10 cellular contexts compared by ENCODE assay signal in genomic region chr10:84195044-84195830, GRCh38. TPM values are rescaled to one million over a fixed set of nuclear protein-coding genes. Genes with fewer than 3 reads are reported as not detected.
DNase-seq lines count a peak whose midpoint lies in the region; ATAC-seq and TF ChIP-seq lines count a peak whose summit lies in the region.
"Had no signal": no experiment of that assay in that cellular context is flagged by ENCODE, and none has a peak within 500 bp of the region (broad histone marks: within the 10 kb centered on the region; RNA-seq: fewer than 3 reads in every experiment).

No MANE protein-coding gene starts in this region.

- TF ChIP-seq POLR2A in breast epithelium (IDR thresholded peaks at IDR 0.05): no peak

- H3K27ac ChIP-seq in breast epithelium (no peak overlapping the region), tibial artery (no peak overlapping the region)
- H3K27ac ChIP-seq: tibial nerve had no signal

- H3K4me1 ChIP-seq in breast epithelium (peaks cover 0 to 11% of the 10 kb centered on the region in 2 donors), tibial artery (peaks cover 0 to 17% (median 12%) of the 10 kb centered on the region in 4 donors)

- intact Hi-C loops in breast epithelium (cut with DNase I; ENCODE audit: low total_unique reads): no loop called here
- intact Hi-C loops in MCF 10A (cut with micrococcal nuclease): no loop called here
- intact Hi-C loops in activated T-helper 2 cell treated with anti-CD3 and anti-CD28 coated beads, Interferon-gamma antibody, Interleukin-2, Interleukin-4, amounts not matched to agents 10 μg/mL and 5 μg/mL and 100 μg/mL, durations not matched to agents 14 hours and 24 hours and 36 hours (cut with micrococcal nuclease): no loop called here
- intact Hi-C loops in tibial artery (cut with DNase I; ENCODE audit: low total_unique reads): no loop called here

- no peaks in the 10 kb centered on the region for H3K36me3 ChIP-seq in breast epithelium
- H3K36me3 ChIP-seq in tibial artery: no peaks in the 10 kb centered on the region
- H3K36me3 ChIP-seq: tibial nerve had no signal

- H3K4me3 Mint-ChIP-seq in MCF 10A (ENCODE audit: unreplicated experiment) (no peak overlapping the region), memory B cell (peak overlapping the region; percentile 70)
- peak overlapping the region; percentile 19 for H3K4me3 Mint-ChIP-seq in activated T-helper 2 cell treated with anti-CD3 and anti-CD28 coated beads, Interferon-gamma antibody, Interleukin-2, Interleukin-4, amounts not matched to agents 10 μg/mL and 5 μg/mL and 100 μg/mL, durations not matched to agents 14 hours and 24 hours and 36 hours (ENCODE audit: low read depth)
- H3K4me3 Mint-ChIP-seq: dendritic cell treated with granulocyte-macrophage colony-stimulating factor and Interleukin-4, amounts not matched to agents 40 ng/mL and 50 ng/mL, for 4 days had no signal

- H3K9me3 Mint-ChIP-seq in MCF 10A (ENCODE audit: unreplicated experiment) (no peaks in the 10 kb centered on the region), memory B cell (no peaks in the 10 kb centered on the region)
- H3K9me3 Mint-ChIP-seq in activated T-helper 2 cell treated with anti-CD3 and anti-CD28 coated beads, Interferon-gamma antibody, Interleukin-2, Interleukin-4, amounts not matched to agents 10 μg/mL and 5 μg/mL and 100 μg/mL, durations not matched to agents 14 hours and 24 hours and 36 hours: no peaks in the 10 kb centered on the region
- H3K9me3 Mint-ChIP-seq: dendritic cell treated with granulocyte-macrophage colony-stimulating factor and Interleukin-4, amounts not matched to agents 40 ng/mL and 50 ng/mL, for 4 days had no signal

- H3K4me3 ChIP-seq in breast epithelium (peak overlapping the region in 2 of 3 donors; percentile 54 to 70), tibial artery (peak overlapping the region; percentile 38 to 57)

- H3K27ac Mint-ChIP-seq in MCF 10A (ENCODE audit: low read depth, unreplicated experiment): no peak overlapping the region
- H3K27ac Mint-ChIP-seq in activated T-helper 2 cell treated with anti-CD3 and anti-CD28 coated beads, Interferon-gamma antibody, Interleukin-2, Interleukin-4, amounts not matched to agents 10 μg/mL and 5 μg/mL and 100 μg/mL, durations not matched to agents 14 hours and 24 hours and 36 hours: no peak overlapping the region
- H3K27ac Mint-ChIP-seq in memory B cell: no peak overlapping the region
- H3K27ac Mint-ChIP-seq: dendritic cell treated with granulocyte-macrophage colony-stimulating factor and Interleukin-4, amounts not matched to agents 40 ng/mL and 50 ng/mL, for 4 days had no signal

- peaks cover 6 to 49% of the 10 kb centered on the region in 2 donors for H3K27me3 ChIP-seq in breast epithelium
- H3K27me3 ChIP-seq in tibial artery: peaks cover 0 to 53% of the 10 kb centered on the region in 2 donors

- TF ChIP-seq CTCF in breast epithelium (IDR thresholded peaks at IDR 0.05) (no peak), MCF 10A (IDR thresholded peaks at IDR 0.05; ENCODE audit: unreplicated experiment) (no peak), tibial artery (IDR thresholded peaks at IDR 0.05) (no peak)

- BruUV-seq in MCF 10A (replicated peaks; lab: Mats Ljungman, UMichigan): no TSS peak

- H3K9me3 ChIP-seq in breast epithelium (no peaks in the 10 kb centered on the region), tibial artery (no peaks in the 10 kb centered on the region)
- H3K9me3 ChIP-seq: tibial nerve had no signal

- DNase-seq in breast epithelium (ENCODE audit: low spot score in 2 of 2) (no peak), MCF 10A (ENCODE audit: unreplicated experiment) (no peak), memory B cell (ENCODE audit: low spot score in 2 of 2) (no peak), tibial artery (no peak), AG08395 (ENCODE audit: low spot score) (no peak), AG08396 (ENCODE audit: low spot score) (no peak)
- no peak for DNase-seq in activated T-helper 2 cell treated with anti-CD3 and anti-CD28 coated beads, Interferon-gamma antibody, Interleukin-2, Interleukin-4, amounts not matched to agents 10 μg/mL and 5 μg/mL and 100 μg/mL, durations not matched to agents 14 hours and 24 hours and 36 hours (ENCODE audit: low spot score)

- ATAC-seq in memory B cell (ENCODE audit: low read depth) (no peak), HG03159 (IDR thresholded peaks at IDR 0.05; ENCODE audit: unreplicated experiment) (no peak)

- POLR2A ChIA-PET in MCF 10A (lab: Yijun Ruan, JAX): no interaction called here

- no peaks in the 10 kb centered on the region for H3K36me3 Mint-ChIP-seq in MCF 10A (ENCODE audit: insufficient read depth, unreplicated experiment)
- no peaks in the 10 kb centered on the region for H3K36me3 Mint-ChIP-seq in activated T-helper 2 cell treated with anti-CD3 and anti-CD28 coated beads, Interferon-gamma antibody, Interleukin-2, Interleukin-4, amounts not matched to agents 10 μg/mL and 5 μg/mL and 100 μg/mL, durations not matched to agents 14 hours and 24 hours and 36 hours (ENCODE audit: low read depth)
- H3K36me3 Mint-ChIP-seq in memory B cell: no peaks in the 10 kb centered on the region

- CTCF ChIA-PET in MCF 10A (lab: Yijun Ruan, JAX): interaction anchor here (0.5 to 2.8 kb wide), 4 partner anchors 9 to 47 kb away, joined by 3 to 11 read pairs (median 4); no protein-coding TSS in a partner anchor

- H3K27me3 Mint-ChIP-seq in MCF 10A (ENCODE audit: insufficient read depth, unreplicated experiment) (peaks cover 41% of the 10 kb centered on the region), memory B cell (peaks cover 19% of the 10 kb centered on the region)
- H3K27me3 Mint-ChIP-seq in activated T-helper 2 cell treated with anti-CD3 and anti-CD28 coated beads, Interferon-gamma antibody, Interleukin-2, Interleukin-4, amounts not matched to agents 10 μg/mL and 5 μg/mL and 100 μg/mL, durations not matched to agents 14 hours and 24 hours and 36 hours (ENCODE audit: low read depth): peaks cover 43% of the 10 kb centered on the region

- peaks cover 7% of the 10 kb centered on the region for H3K4me1 Mint-ChIP-seq in MCF 10A (ENCODE audit: insufficient read depth, unreplicated experiment)
- no peaks in the 10 kb centered on the region for H3K4me1 Mint-ChIP-seq in activated T-helper 2 cell treated with anti-CD3 and anti-CD28 coated beads, Interferon-gamma antibody, Interleukin-2, Interleukin-4, amounts not matched to agents 10 μg/mL and 5 μg/mL and 100 μg/mL, durations not matched to agents 14 hours and 24 hours and 36 hours (ENCODE audit: low read depth)
- H3K4me1 Mint-ChIP-seq in memory B cell: peaks cover 3% of the 10 kb centered on the region

RNA-seq across cellular contexts. Expression of gene CDHR1, which starts 0.9 kb away (rescaled TPM):
- under 1 TPM; 0.15 to 0.66 (median 0.16) TPM for total RNA-seq in breast epithelium
- not detected in 2 replicates for total RNA-seq in MCF 10A (2022)
- 0.32 and 0.34 TPM in 2 replicates for total RNA-seq in activated T-helper 2 cell treated with anti-CD3 and anti-CD28 coated beads, Interferon-gamma antibody, Interleukin-2, Interleukin-4, amounts not matched to agents 10 μg/mL and 5 μg/mL and 100 μg/mL, durations not matched to agents 14 hours and 24 hours and 36 hours

RNA-seq across cellular contexts. Expression of gene GPR15LG, which starts 21.6 kb away (rescaled TPM):
- total RNA-seq in breast epithelium (1 to 10 TPM in 1 of 3 donors, not detected in 2; 1.3 TPM), MCF 10A (2022) (not detected in 2 replicates)
- not detected in 2 replicates for total RNA-seq in activated T-helper 2 cell treated with anti-CD3 and anti-CD28 coated beads, Interferon-gamma antibody, Interleukin-2, Interleukin-4, amounts not matched to agents 10 μg/mL and 5 μg/mL and 100 μg/mL, durations not matched to agents 14 hours and 24 hours and 36 hours
- total RNA-seq: tibial nerve had no signal

RNA-seq across cellular contexts. Expression of gene LRIT2, which starts 30.1 kb away (rescaled TPM):
- total RNA-seq in breast epithelium (not detected), MCF 10A (2022) (not detected in 2 replicates)
- total RNA-seq in activated T-helper 2 cell treated with anti-CD3 and anti-CD28 coated beads, Interferon-gamma antibody, Interleukin-2, Interleukin-4, amounts not matched to agents 10 μg/mL and 5 μg/mL and 100 μg/mL, durations not matched to agents 14 hours and 24 hours and 36 hours: not detected in 2 replicates
- total RNA-seq: tibial nerve had no signal

RNA-seq across cellular contexts. Expression of gene LRIT1, which starts 46.1 kb away (rescaled TPM):
- total RNA-seq in breast epithelium (not detected), MCF 10A (2022) (not detected in 2 replicates)
- not detected in 2 replicates for total RNA-seq in activated T-helper 2 cell treated with anti-CD3 and anti-CD28 coated beads, Interferon-gamma antibody, Interleukin-2, Interleukin-4, amounts not matched to agents 10 μg/mL and 5 μg/mL and 100 μg/mL, durations not matched to agents 14 hours and 24 hours and 36 hours
- total RNA-seq: tibial nerve had no signal

RNA-seq across cellular contexts. Expression of gene RGR, which starts 49.6 kb away (rescaled TPM):
- total RNA-seq in breast epithelium: under 1 TPM; 0.33 to 0.96 (median 0.59) TPM
- total RNA-seq in MCF 10A (2022): not detected in 2 replicates
- not detected in 2 replicates for total RNA-seq in activated T-helper 2 cell treated with anti-CD3 and anti-CD28 coated beads, Interferon-gamma antibody, Interleukin-2, Interleukin-4, amounts not matched to agents 10 μg/mL and 5 μg/mL and 100 μg/mL, durations not matched to agents 14 hours and 24 hours and 36 hours
